ENCODE assay signal across 8 cellular contexts in genomic region chr11:68843703-68844312, GRCh38. TPM values are rescaled to one million over a fixed set of nuclear protein-coding genes. Genes with fewer than 3 reads are reported as not detected.
A peak's percentile ranks its signal among the peaks of the same experiment; 100 is the strongest.
DNase-seq lines count a peak whose midpoint lies in the region; ATAC-seq and TF ChIP-seq lines count a peak whose summit lies in the region.

No MANE protein-coding gene starts in this region.

- TF ChIP-seq CTCF in WTC11 (IDR thresholded peaks at IDR 0.05), result 0 out of 2 replicates have a peak, but pooled peaks have one; percentile 21

- POLR2A ChIA-PET in WTC11 (lab: Charles Lee), result interaction anchor here (0.5 to 0.8 kb wide), 2 partner anchors 11 to 18 kb away, joined by 3 to 4 read pairs; no protein-coding TSS in a partner anchor

- H3K27me3 Mint-ChIP-seq in WTC11 (ENCODE audit: low read depth), result peaks cover 67% of the 10 kb centered on the region

- no peaks in the 10 kb centered on the region for H3K9me3 Mint-ChIP-seq in WTC11

- H3K36me3 Mint-ChIP-seq in WTC11, result no peaks in the 10 kb centered on the region

- H3K27ac Mint-ChIP-seq in WTC11, result no peak overlapping the region

- CTCF ChIA-PET in WTC11 (lab: Charles Lee), result interaction anchor here (0.6 to 3.2 kb wide), 16 partner anchors 9 to 244 kb away, joined by 3 to 21 read pairs (median 6); no protein-coding TSS in a partner anchor

- peak overlapping the region; percentile 71 for H3K4me3 Mint-ChIP-seq in WTC11

- DNase-seq in DMS153 (lab: John Stamatoyannopoulos, UW) (peak; percentile 89), NCI-H1105 treated with DMSO at 0.1 percent for 48 hours (lab: John Stamatoyannopoulos, UW) (peak; percentile 72), WTC11 (ENCODE audit: low spot score) (peak; percentile 80), medulla oblongata (ENCODE audit: extremely low spot score) (peak; percentile 26), T1000 (lab: John Stamatoyannopoulos, UW) (no peak)
- DNase-seq in central memory CD4-positive, alpha-beta T cell, result peak; percentile 64
- peak; percentile 58 for DNase-seq in stimulated activated CD8-positive, alpha-beta memory T cell treated with anti-CD3 and anti-CD28 coated beads, Interleukin-4, amount 100 ng/mL, for 24 hours (ENCODE audit: low read depth)

- peaks cover 33% of the 10 kb centered on the region for H3K4me1 Mint-ChIP-seq in WTC11

- peak; percentile 40 for ATAC-seq in GM21717 (IDR thresholded peaks at IDR 0.05; ENCODE audit: unreplicated experiment)
- ATAC-seq in WTC11, result peak; percentile 66

TF ChIP-seq in WTC11, 78 proteins besides CTCF, POLR2A, EP300 and RAD21 (continues in another document):
- TF ChIP-seq ZBTB21 (CRISPR knock-in tag; IDR thresholded peaks at IDR 0.05; ENCODE audit: borderline replicate concordance) (peak; percentile 82; the same call in 1 of the 2 replicates), NFYB (CRISPR knock-in tag; conservative IDR thresholded peaks at IDR 0.05; ENCODE audit: low read depth) (peak; percentile 87), MAX (CRISPR knock-in tag; IDR thresholded peaks at IDR 0.05) (peak; percentile 91), MYBL2 (CRISPR knock-in tag; IDR thresholded peaks at IDR 0.05) (peak; percentile 77; the same call in 1 of the 2 replicates), FOXK1 (CRISPR knock-in tag; IDR thresholded peaks at IDR 0.05) (peak; percentile 76), NR3C1 (CRISPR knock-in tag; conservative IDR thresholded peaks at IDR 0.05; ENCODE audit: low read depth) (0 out of 2 replicates have a peak, but pooled peaks have one; percentile 33), FOXP1 (CRISPR knock-in tag; IDR thresholded peaks at IDR 0.05; ENCODE audit: borderline replicate concordance) (peak; percentile 93; the same call in 1 of the 2 replicates), CREM (CRISPR knock-in tag; IDR thresholded peaks at IDR 0.05) (no peak), AFF4 (CRISPR knock-in tag; IDR thresholded peaks at IDR 0.05; ENCODE audit: borderline replicate concordance) (no peak), ZNF121 (CRISPR knock-in tag; IDR thresholded peaks at IDR 0.05) (peak; percentile 23; the same call in 1 of the 2 replicates), IRF2 (CRISPR knock-in tag; IDR thresholded peaks at IDR 0.05; ENCODE audit: borderline replicate concordance, low read depth) (no peak), AR (CRISPR knock-in tag; IDR thresholded peaks at IDR 0.05) (no peak), USF2 (CRISPR knock-in tag; IDR thresholded peaks at IDR 0.05) (peak; percentile 42; the same call in 1 of the 2 replicates)
- TF ChIP-seq, protein P1, sequence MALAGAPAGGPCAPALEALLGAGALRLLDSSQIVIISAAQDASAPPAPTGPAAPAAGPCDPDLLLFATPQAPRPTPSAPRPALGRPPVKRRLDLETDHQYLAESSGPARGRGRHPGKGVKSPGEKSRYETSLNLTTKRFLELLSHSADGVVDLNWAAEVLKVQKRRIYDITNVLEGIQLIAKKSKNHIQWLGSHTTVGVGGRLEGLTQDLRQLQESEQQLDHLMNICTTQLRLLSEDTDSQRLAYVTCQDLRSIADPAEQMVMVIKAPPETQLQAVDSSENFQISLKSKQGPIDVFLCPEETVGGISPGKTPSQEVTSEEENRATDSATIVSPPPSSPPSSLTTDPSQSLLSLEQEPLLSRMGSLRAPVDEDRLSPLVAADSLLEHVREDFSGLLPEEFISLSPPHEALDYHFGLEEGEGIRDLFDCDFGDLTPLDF (CRISPR knock-in tag; IDR thresholded peaks at IDR 0.05), result no peak; the same call in 1 of the 2 replicates
- TF ChIP-seq, protein P2, sequence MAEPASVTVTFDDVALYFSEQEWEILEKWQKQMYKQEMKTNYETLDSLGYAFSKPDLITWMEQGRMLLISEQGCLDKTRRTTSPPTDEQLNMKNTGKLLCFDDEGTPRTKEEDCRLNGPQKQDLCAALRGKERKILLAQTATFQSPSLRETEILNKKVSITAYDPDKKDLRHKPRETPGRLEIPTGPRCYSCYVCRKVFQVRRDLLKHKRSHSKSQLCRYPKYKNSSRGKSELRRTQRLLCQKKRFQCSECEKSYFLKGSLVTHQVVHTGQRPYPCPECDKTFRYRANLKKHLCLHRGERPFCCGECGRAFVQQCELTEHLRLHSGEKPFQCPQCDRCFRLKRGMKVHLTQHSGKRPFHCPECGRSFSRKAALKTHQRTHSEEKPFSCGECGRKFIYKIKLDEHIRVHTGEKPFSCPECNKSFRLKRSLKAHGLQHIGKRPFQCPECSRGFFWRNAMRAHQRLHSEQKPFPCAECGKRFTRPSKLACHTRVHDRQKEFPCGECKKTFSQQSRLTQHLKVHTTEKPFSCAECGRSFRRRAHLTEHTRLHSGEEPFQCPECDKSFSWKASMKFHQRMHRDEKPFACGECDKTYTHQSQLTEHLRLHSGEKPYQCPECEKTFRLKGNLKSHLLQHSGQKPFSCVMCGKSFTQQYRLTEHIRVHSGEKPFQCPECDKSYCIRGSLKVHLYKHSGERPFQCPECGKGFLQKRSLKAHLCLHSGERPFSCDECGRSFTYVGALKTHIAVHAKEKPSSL (CRISPR knock-in tag; conservative IDR thresholded peaks at IDR 0.05), result no peak

RNA-seq across cellular contexts. Expression of gene CPT1A, which starts 2.1 kb away (rescaled TPM):
- 18.4 to 28.1 TPM (median 20.3 TPM) in 3 replicates for total RNA-seq in WTC11 (2021)

RNA-seq across cellular contexts. Expression of gene MRPL21, which starts 59.8 kb away (rescaled TPM):
- total RNA-seq in WTC11 (2021), result 80.1 to 83.6 TPM (median 82.3 TPM) in 3 replicates

RNA-seq across cellular contexts. Expression of gene IGHMBP2, which starts 59.9 kb away (rescaled TPM):
- 17.8 to 22.5 TPM (median 19.3 TPM) in 3 replicates for total RNA-seq in WTC11 (2021)
